21 cellular contexts compared by ENCODE assay signal in the genomic region with DNA sequence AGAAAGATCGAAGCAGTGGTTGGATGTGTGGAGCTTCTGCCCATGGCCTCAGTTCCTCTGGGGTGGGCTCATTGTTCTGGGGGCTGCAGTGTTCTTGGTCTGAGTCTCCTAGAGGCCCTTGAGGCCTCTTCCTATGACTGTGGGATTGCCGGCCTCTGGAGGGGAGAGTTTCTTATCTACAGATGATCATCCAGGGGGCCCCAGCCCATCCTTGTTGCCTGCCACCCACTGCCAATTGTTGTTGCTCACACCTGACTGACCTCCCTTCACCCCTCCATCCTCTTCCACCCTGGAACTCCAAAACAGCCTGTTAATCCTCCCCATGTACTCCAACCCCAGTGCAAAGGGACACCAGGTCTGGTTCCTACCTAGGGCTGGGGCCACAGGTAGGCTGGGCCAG. TPM values are rescaled to one million over a fixed set of nuclear protein-coding genes. Genes with fewer than 3 reads are reported as not detected.
"Had no signal": no experiment of that assay in that cellular context is flagged by ENCODE, and none has a peak within 500 bp of the region (broad histone marks: within the 10 kb centered on the region; RNA-seq: fewer than 3 reads in every experiment).

No MANE protein-coding gene starts in this region.

- H3K4me3 Mint-ChIP-seq: memory B cell; natural killer cell; stimulated activated naive CD8-positive, alpha-beta T cell treated with anti-CD3 and anti-CD28 coated beads, Interleukin-15, amount 100 ng/mL, for 72 hours had no signal

- H3K9me3 Mint-ChIP-seq: memory B cell; natural killer cell; stimulated activated naive CD8-positive, alpha-beta T cell treated with anti-CD3 and anti-CD28 coated beads, Interleukin-15, amount 100 ng/mL, for 72 hours had no signal

- FAIRE-seq: colon, frontal cortex, keratinocyte had no signal

- H3K27ac Mint-ChIP-seq: memory B cell; natural killer cell; stimulated activated naive CD8-positive, alpha-beta T cell treated with anti-CD3 and anti-CD28 coated beads, Interleukin-15, amount 100 ng/mL, for 72 hours had no signal

- H3K36me3 ChIP-seq: uterus had no signal

- DNase-seq: dorsolateral prefrontal cortex; effector CD4-positive, alpha-beta T cell; natural killer cell; psoas muscle; right cardiac atrium; stimulated activated CD4-positive, alpha-beta T cell treated with anti-CD3 and anti-CD28 coated beads, Interleukin-15, amount 100 ng/mL, for 24 hours; stimulated activated CD4-positive, alpha-beta T cell treated with anti-CD3 and anti-CD28 coated beads, Interleukin-2, amount 100 ng/mL, for 48 hours; stimulated activated naive CD4-positive, alpha-beta T cell; stimulated activated naive CD8-positive, alpha-beta T cell treated with anti-CD3 and anti-CD28 coated beads, Interleukin-15, amount 100 ng/mL, for 72 hours; transverse colon; upper lobe of right lung; uterus had no signal

- H3K27me3 ChIP-seq: dorsolateral prefrontal cortex, suprapubic skin, upper lobe of right lung, uterus had no signal

- H3K4me1 ChIP-seq: psoas muscle, upper lobe of right lung, uterus had no signal

- H3K27ac ChIP-seq: psoas muscle, skin epidermis, suprapubic skin, transverse colon, upper lobe of right lung, uterus had no signal

- H3K4me1 Mint-ChIP-seq: natural killer cell had no signal

- H3K9me3 ChIP-seq: psoas muscle, suprapubic skin, transverse colon, upper lobe of right lung, uterus had no signal

- ATAC-seq: left lobe of liver; natural killer cell; psoas muscle; right cardiac atrium; stimulated activated naive CD8-positive, alpha-beta T cell treated with anti-CD3 and anti-CD28 coated beads, Interleukin-15, amount 100 ng/mL, for 72 hours; upper lobe of right lung had no signal

- H3K4me3 ChIP-seq: dorsolateral prefrontal cortex, lung, psoas muscle, skin epidermis, suprapubic skin, transverse colon, upper lobe of right lung, uterus had no signal

RNA-seq across cellular contexts. Expression of a gene that starts 5.9 kb away (rescaled TPM):
- polyA plus RNA-seq: neural cell had no signal

RNA-seq across cellular contexts. Expression of a gene that starts 14.8 kb away (rescaled TPM):
- polyA plus RNA-seq: neural cell had no signal
